ENCODE assay signal across 27 cellular contexts in the genomic region with DNA sequence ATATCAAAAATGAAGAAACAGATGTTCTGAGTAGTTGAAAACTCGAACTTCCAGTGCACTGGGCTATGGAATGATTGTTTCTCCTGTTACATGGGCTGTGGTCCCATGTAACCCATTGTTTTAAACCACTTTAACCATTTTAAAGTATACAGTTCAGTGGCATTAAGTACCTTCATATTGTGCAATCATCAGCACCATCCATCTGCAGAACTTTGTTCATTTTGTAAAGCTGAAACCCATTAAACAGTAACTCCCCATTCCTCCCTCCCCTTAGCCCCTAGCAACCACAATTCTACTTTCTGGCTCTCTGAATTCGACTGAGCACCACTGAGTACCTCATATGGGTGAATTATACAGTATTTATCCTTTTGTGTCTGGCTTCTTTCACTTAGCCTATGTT.
"Had no signal": no experiment of that assay in that cellular context is flagged by ENCODE, and none has a peak within 500 bp of the region (broad histone marks: within the 10 kb centered on the region; RNA-seq: fewer than 3 reads in every experiment).

No MANE protein-coding gene starts in this region.

- H3K36me3 Mint-ChIP-seq: activated naive CD4-positive, alpha-beta T cell treated with anti-CD3 and anti-CD28 coated beads, Interleukin-2, amount 50 U/mL, for 24 hours; WTC11 had no signal

- H3K27me3 ChIP-seq: heart right ventricle, testis had no signal

- DNase-seq: activated CD4-positive, alpha-beta memory T cell treated with anti-CD3 and anti-CD28 coated beads, Interleukin-2, amount 10 ng/mL, durations not matched to agents 7 days and 5 days; activated CD4-positive, alpha-beta T cell treated with anti-CD3 and anti-CD28 coated beads for 1 hour; activated CD4-positive, alpha-beta T cell treated with anti-CD3 and anti-CD28 coated beads, Interleukin-2, amount 10 ng/mL, durations not matched to agents 7 days and 5 days; activated CD8-positive, alpha-beta memory T cell treated with anti-CD3 and anti-CD28 coated beads, Interleukin-2, amount 50 U/mL, for 48 hours; activated gamma-delta T cell treated with Interleukin-2 at 50 U/mL for 16 hours; activated naive CD8-positive, alpha-beta T cell treated with anti-CD3 and anti-CD28 coated beads, Interleukin-2, amount 50 U/mL, for 24 hours; activated T-cell treated with anti-CD3 and anti-CD28 coated beads, Interleukin-2, amount 50 U/mL, for 24 hours; amygdala; caudate nucleus; cortex of kidney; foreskin fibroblast; heart right ventricle; left ventricle myocardium superior; mammary epithelial cell; stimulated activated CD4-positive, alpha-beta T cell treated with anti-CD3 and anti-CD28 coated beads, Interleukin-12 subunit alpha, Interleukin-12 subunit beta, amount 100 ng/mL, for 4 hours; stimulated activated CD4-positive, alpha-beta T cell treated with anti-CD3 and anti-CD28 coated beads, Interleukin-4, amount 100 ng/mL, for 1 hour; stimulated activated naive CD8-positive, alpha-beta T cell treated with anti-CD3 and anti-CD28 coated beads, Interleukin-15, Interleukin-2, amounts not matched to agents 100 U/mL and 50 U/mL, for 24 hours; testis; trophoblast cell had no signal

- H3K4me3 ChIP-seq: heart right ventricle, skin epidermis, testis had no signal

- H3K27ac Mint-ChIP-seq: activated CD4-positive, alpha-beta memory T cell treated with anti-CD3 and anti-CD28 coated beads, Interleukin-2, amount 10 ng/mL, durations not matched to agents 7 days and 5 days; activated CD4-positive, alpha-beta T cell treated with anti-CD3 and anti-CD28 coated beads, Interleukin-2, amount 10 ng/mL, durations not matched to agents 7 days and 5 days; activated naive CD4-positive, alpha-beta T cell treated with anti-CD3 and anti-CD28 coated beads, Interleukin-2, amount 50 U/mL, for 24 hours; activated naive CD8-positive, alpha-beta T cell treated with anti-CD3 and anti-CD28 coated beads, Interleukin-2, amount 50 U/mL, for 24 hours; activated T-cell treated with anti-CD3 and anti-CD28 coated beads, Interleukin-2, amount 50 U/mL, for 24 hours; WTC11 had no signal

- H3K9me3 ChIP-seq: heart right ventricle, testis had no signal

- H3K36me3 ChIP-seq: heart right ventricle had no signal

- H3K4me3 Mint-ChIP-seq: activated CD4-positive, alpha-beta memory T cell treated with anti-CD3 and anti-CD28 coated beads, Interleukin-2, amount 10 ng/mL, durations not matched to agents 7 days and 5 days; activated CD4-positive, alpha-beta T cell treated with anti-CD3 and anti-CD28 coated beads, Interleukin-2, amount 10 ng/mL, durations not matched to agents 7 days and 5 days; activated naive CD4-positive, alpha-beta T cell treated with anti-CD3 and anti-CD28 coated beads, Interleukin-2, amount 50 U/mL, for 24 hours; activated naive CD8-positive, alpha-beta T cell treated with anti-CD3 and anti-CD28 coated beads, Interleukin-2, amount 50 U/mL, for 24 hours; activated T-cell treated with anti-CD3 and anti-CD28 coated beads, Interleukin-2, amount 50 U/mL, for 24 hours; nephron; WTC11 had no signal

- FAIRE-seq: endothelial cell of umbilical vein, urothelium cell line had no signal

- ATAC-seq: activated naive CD8-positive, alpha-beta T cell treated with anti-CD3 and anti-CD28 coated beads, Interleukin-2, amount 50 U/mL, for 24 hours; esophagus mucosa; heart right ventricle; left ventricle myocardium superior; sciatic nerve; stimulated activated naive CD8-positive, alpha-beta T cell treated with anti-CD3 and anti-CD28 coated beads, Interleukin-15, Interleukin-2, amounts not matched to agents 100 U/mL and 50 U/mL, for 24 hours; WTC11 had no signal

- H3K4me1 Mint-ChIP-seq: activated CD4-positive, alpha-beta memory T cell treated with anti-CD3 and anti-CD28 coated beads, Interleukin-2, amount 10 ng/mL, durations not matched to agents 7 days and 5 days; activated CD4-positive, alpha-beta T cell treated with anti-CD3 and anti-CD28 coated beads, Interleukin-2, amount 10 ng/mL, durations not matched to agents 7 days and 5 days; activated naive CD4-positive, alpha-beta T cell treated with anti-CD3 and anti-CD28 coated beads, Interleukin-2, amount 50 U/mL, for 24 hours; activated naive CD8-positive, alpha-beta T cell treated with anti-CD3 and anti-CD28 coated beads, Interleukin-2, amount 50 U/mL, for 24 hours had no signal

- H3K27ac ChIP-seq: heart right ventricle, skin epidermis, testis had no signal

- H3K27me3 Mint-ChIP-seq: activated CD4-positive, alpha-beta T cell treated with anti-CD3 and anti-CD28 coated beads, Interleukin-2, amount 10 ng/mL, durations not matched to agents 7 days and 5 days had no signal

- H3K9me3 Mint-ChIP-seq: activated CD4-positive, alpha-beta memory T cell treated with anti-CD3 and anti-CD28 coated beads, Interleukin-2, amount 10 ng/mL, durations not matched to agents 7 days and 5 days; activated CD4-positive, alpha-beta T cell treated with anti-CD3 and anti-CD28 coated beads, Interleukin-2, amount 10 ng/mL, durations not matched to agents 7 days and 5 days; activated naive CD4-positive, alpha-beta T cell treated with anti-CD3 and anti-CD28 coated beads, Interleukin-2, amount 50 U/mL, for 24 hours; activated naive CD8-positive, alpha-beta T cell treated with anti-CD3 and anti-CD28 coated beads, Interleukin-2, amount 50 U/mL, for 24 hours; activated T-cell treated with anti-CD3 and anti-CD28 coated beads, Interleukin-2, amount 50 U/mL, for 24 hours; WTC11 had no signal
